1 cellular context compared by ENCODE assay signal in the genomic region with DNA sequence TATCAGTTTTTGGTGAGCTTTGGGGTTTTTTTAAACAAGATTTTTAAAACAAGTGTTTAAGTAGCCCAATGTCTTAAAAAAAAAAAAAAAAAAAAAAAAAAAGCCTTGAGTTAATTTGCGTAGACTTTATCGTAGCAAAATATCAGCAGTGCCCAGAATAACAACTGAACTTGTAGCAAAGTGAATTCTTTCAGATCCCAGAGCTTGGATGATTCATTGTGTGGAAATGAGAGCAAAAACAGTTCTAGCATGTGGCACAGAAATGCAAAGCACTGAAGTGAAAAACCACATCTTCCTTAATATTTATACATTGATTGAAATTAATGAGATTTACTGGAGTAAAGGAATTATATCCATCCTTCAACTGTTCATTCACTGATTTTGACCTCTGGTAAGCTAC.
TF ChIP-seq lines count a peak whose summit lies in the region.

No MANE protein-coding gene starts in this region.

TF ChIP-seq in SK-N-SH, 30 proteins besides CTCF, POLR2A, EP300 and RAD21 (continued from another document):
- TF ChIP-seq, protein P1, sequence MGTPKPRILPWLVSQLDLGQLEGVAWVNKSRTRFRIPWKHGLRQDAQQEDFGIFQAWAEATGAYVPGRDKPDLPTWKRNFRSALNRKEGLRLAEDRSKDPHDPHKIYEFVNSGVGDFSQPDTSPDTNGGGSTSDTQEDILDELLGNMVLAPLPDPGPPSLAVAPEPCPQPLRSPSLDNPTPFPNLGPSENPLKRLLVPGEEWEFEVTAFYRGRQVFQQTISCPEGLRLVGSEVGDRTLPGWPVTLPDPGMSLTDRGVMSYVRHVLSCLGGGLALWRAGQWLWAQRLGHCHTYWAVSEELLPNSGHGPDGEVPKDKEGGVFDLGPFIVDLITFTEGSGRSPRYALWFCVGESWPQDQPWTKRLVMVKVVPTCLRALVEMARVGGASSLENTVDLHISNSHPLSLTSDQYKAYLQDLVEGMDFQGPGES (IDR thresholded peaks at IDR 0.05; ENCODE audit: low read depth, low read length), result no peak
- TF ChIP-seq FOXJ3 (CRISPR knock-in tag; IDR thresholded peaks at IDR 0.05) (no peak), TEAD4 (IDR thresholded peaks at IDR 0.05; ENCODE audit: borderline replicate concordance, insufficient read depth) (peak; percentile 81), POLR2AphosphoS5 (IDR thresholded peaks at IDR 0.05; ENCODE audit: low read depth, low read length) (peak; percentile 35; the same call in 1 of the 2 replicates), RXRA (IDR thresholded peaks at IDR 0.05; ENCODE audit: borderline replicate concordance, low read depth) (peak; percentile 72; the same call in 1 of the 2 replicates), FOXM1 (IDR thresholded peaks at IDR 0.05; ENCODE audit: low read depth) (peak; percentile 74; the same call in 1 of the 2 replicates), MXI1 (IDR thresholded peaks at IDR 0.05; ENCODE audit: low read depth, low read length) (no peak), YY1 (IDR thresholded peaks at IDR 0.05; ENCODE audit: low read depth) (no peak), FOSL2 (IDR thresholded peaks at IDR 0.05; ENCODE audit: borderline replicate concordance, low read depth) (peak; percentile 90), MEF2A (IDR thresholded peaks at IDR 0.05; ENCODE audit: borderline replicate concordance, low read depth) (peak; percentile 81)
- TF ChIP-seq, protein P2, sequence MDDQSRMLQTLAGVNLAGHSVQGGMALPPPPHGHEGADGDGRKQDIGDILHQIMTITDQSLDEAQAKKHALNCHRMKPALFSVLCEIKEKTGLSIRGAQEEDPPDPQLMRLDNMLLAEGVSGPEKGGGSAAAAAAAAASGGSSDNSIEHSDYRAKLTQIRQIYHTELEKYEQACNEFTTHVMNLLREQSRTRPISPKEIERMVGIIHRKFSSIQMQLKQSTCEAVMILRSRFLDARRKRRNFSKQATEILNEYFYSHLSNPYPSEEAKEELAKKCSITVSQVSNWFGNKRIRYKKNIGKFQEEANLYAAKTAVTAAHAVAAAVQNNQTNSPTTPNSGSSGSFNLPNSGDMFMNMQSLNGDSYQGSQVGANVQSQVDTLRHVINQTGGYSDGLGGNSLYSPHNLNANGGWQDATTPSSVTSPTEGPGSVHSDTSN (IDR thresholded peaks at IDR 0.05), result peak; percentile 91
- TF ChIP-seq, protein P3, sequence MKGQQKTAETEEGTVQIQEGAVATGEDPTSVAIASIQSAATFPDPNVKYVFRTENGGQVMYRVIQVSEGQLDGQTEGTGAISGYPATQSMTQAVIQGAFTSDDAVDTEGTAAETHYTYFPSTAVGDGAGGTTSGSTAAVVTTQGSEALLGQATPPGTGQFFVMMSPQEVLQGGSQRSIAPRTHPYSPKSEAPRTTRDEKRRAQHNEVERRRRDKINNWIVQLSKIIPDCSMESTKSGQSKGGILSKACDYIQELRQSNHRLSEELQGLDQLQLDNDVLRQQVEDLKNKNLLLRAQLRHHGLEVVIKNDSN (IDR thresholded peaks at IDR 0.05; ENCODE audit: borderline replicate concordance, low read depth), result no peak
